ENCODE assay signal across 7 cellular contexts in genomic region chr22:41446057-41446501, GRCh38. TPM values are rescaled to one million over a fixed set of nuclear protein-coding genes. Genes with fewer than 3 reads are reported as not detected.
DNase-seq lines count a peak whose midpoint lies in the region; ATAC-seq and FAIRE-seq lines count a peak whose summit lies in the region.

No MANE protein-coding gene starts in this region.

- peaks cover 33% of the 10 kb centered on the region in 2 donors for H3K4me1 Mint-ChIP-seq in effector memory CD8-positive, alpha-beta T cell (ENCODE audit: low read depth in 2 of 2)

- peak overlapping the region; percentile 91 to 96 for H3K27ac Mint-ChIP-seq in effector memory CD8-positive, alpha-beta T cell

- peak overlapping the region; percentile 84 to 99 for H3K4me3 Mint-ChIP-seq in effector memory CD8-positive, alpha-beta T cell

- H3K27ac ChIP-seq in SJCRH30 (peak overlapping the region; percentile 64), muscle layer of duodenum (ENCODE audit: low read length) (peak overlapping the region; percentile 96)

- in situ Hi-C loops in HAP-1 (cut with MboI; ENCODE audit: low sequenced_read_pairs) = no loop called here

- H3K36me3 Mint-ChIP-seq in effector memory CD8-positive, alpha-beta T cell (ENCODE audit: insufficient read depth) = peaks cover 54% of the 10 kb centered on the region

- no peak for FAIRE-seq in RCC 7860 (lab: Jason Lieb, UNC)

- no peaks in the 10 kb centered on the region for H3K9me3 Mint-ChIP-seq in effector memory CD8-positive, alpha-beta T cell

- H3K27me3 Mint-ChIP-seq in effector memory CD8-positive, alpha-beta T cell = no peaks in the 10 kb centered on the region

- ATAC-seq in effector memory CD8-positive, alpha-beta T cell (replicated peaks) = no peak

- DNase-seq in HAP-1 (ENCODE audit: low spot score in 2 of 2) (peak in 1 of 2 experiments; percentile 44), SJCRH30 (peak; percentile 16 to 36), AG08395 (ENCODE audit: low spot score) (no peak), RCC 7860 (ENCODE audit: low spot score) (no peak), epidermal melanocyte (ENCODE audit: insufficient read length, low spot score) (no peak)
- DNase-seq in effector memory CD8-positive, alpha-beta T cell = no peak

- H3K36me3 ChIP-seq in HAP-1 (replicated peaks) (peaks cover 22% of the 10 kb centered on the region), SJCRH30 (no peaks in the 10 kb centered on the region), muscle layer of duodenum (ENCODE audit: control insufficient read depth in 1 of 2, insufficient read depth in 2 of 2, low read length in 2 of 2) (peaks cover 0 to 22% of the 10 kb centered on the region in 2 donors)

- no peaks in the 10 kb centered on the region for H3K9me3 ChIP-seq in HAP-1
- H3K9me3 ChIP-seq in SJCRH30 (replicated peaks) = no peaks in the 10 kb centered on the region
- no peaks in the 10 kb centered on the region for H3K9me3 ChIP-seq in muscle layer of duodenum (ENCODE audit: control insufficient read depth in 1 of 2, low read length in 2 of 2)

- peak overlapping the region; percentile 58 for H3K4me3 ChIP-seq in HAP-1
- peak overlapping the region; percentile 71 for H3K4me3 ChIP-seq in SJCRH30
- peak overlapping the region; percentile 98 to 99 for H3K4me3 ChIP-seq in muscle layer of duodenum (ENCODE audit: low read depth in 1 of 2, low read length in 2 of 2)

- no peaks in the 10 kb centered on the region for H3K27me3 ChIP-seq in HAP-1 (ENCODE audit: low read depth)
- no peaks in the 10 kb centered on the region for H3K27me3 ChIP-seq in SJCRH30
- H3K27me3 ChIP-seq in muscle layer of duodenum (ENCODE audit: low read depth, low read length) = no peaks in the 10 kb centered on the region

- H3K4me1 ChIP-seq in HAP-1 = peaks cover 3% of the 10 kb centered on the region
- no peaks in the 10 kb centered on the region for H3K4me1 ChIP-seq in SJCRH30
- peaks cover 4 to 26% of the 10 kb centered on the region in 2 donors for H3K4me1 ChIP-seq in muscle layer of duodenum (ENCODE audit: control insufficient read depth in 1 of 2, insufficient read depth in 2 of 2, low read length in 2 of 2)

RNA-seq across cellular contexts. Expression of gene TOB2, which starts 0.5 kb away (rescaled TPM):
- total RNA-seq in SJCRH30 (2014; rRNA removed; shearing (Covaris generic)) = 18.2 and 19.5 TPM in 2 replicates

RNA-seq across cellular contexts. Expression of gene PHF5A, which starts 22.4 kb away (rescaled TPM):
- 98.8 and 106 TPM in 2 replicates for total RNA-seq in SJCRH30 (2014; rRNA removed; shearing (Covaris generic))

RNA-seq across cellular contexts. Expression of gene ACO2, which starts 22.8 kb away (rescaled TPM):
- 50.5 and 51.8 TPM in 2 replicates for total RNA-seq in SJCRH30 (2014; rRNA removed; shearing (Covaris generic))

Comparison
In these comparisons a context has a peak if more than half of its experiments do, and no peak if none do; other contexts are left out.
1. DNase-seq: peak in SJCRH30 (2 of 2); none in effector memory CD8-positive, alpha-beta T cell (0 of 3), AG08395 (single experiment), RCC 7860 (single experiment) and epidermal melanocyte (single experiment).
2. Peak in every context shown above with its lines, with median percentiles within 50 percentile points of each other: H3K4me3 ChIP-seq.